ENCODE assay signal across 16 cellular contexts in genomic region chr4:155703486-155704227, GRCh38. TPM values are rescaled to one million over a fixed set of nuclear protein-coding genes. Genes with fewer than 3 reads are reported as not detected.
A peak's percentile ranks its signal among the peaks of the same experiment; 100 is the strongest.
DNase-seq lines count a peak whose midpoint lies in the region; ATAC-seq and TF ChIP-seq lines count a peak whose summit lies in the region.
"Had no signal": no experiment of that assay in that cellular context is flagged by ENCODE, and none has a peak within 500 bp of the region (broad histone marks: within the 10 kb centered on the region; RNA-seq: fewer than 3 reads in every experiment).

No MANE protein-coding gene starts in this region.

- no peak overlapping the region for H3K4me2 ChIP-seq in IMR-90 (ENCODE audit: low read depth, low read length)
- H3K4me2 ChIP-seq in mesenchymal stem cell (ENCODE audit: low read length, poor library complexity, severe bottlenecking) = no peak overlapping the region

- H4K20me1 ChIP-seq in IMR-90 (ENCODE audit: insufficient read depth, low read length) = no peaks in the 10 kb centered on the region

- POLR2A ChIA-PET in IMR-90 (lab: Charles Lee; ENCODE audit: unreplicated experiment) = no interaction called here

- H2BK20ac ChIP-seq in IMR-90 (ENCODE audit: low read depth, low read length) = no peak overlapping the region

- no peak for TF ChIP-seq CTCF in IMR-90 (conservative IDR thresholded peaks at IDR 0.05; ENCODE audit: low read depth, low read length)

- 0 out of 2 replicates have a peak, but pooled peaks cover 1% of the 10 kb centered on the region for H3K4me1 ChIP-seq in IMR-90 (ENCODE audit: control insufficient read depth, insufficient read depth, low read length)
- H3K4me1 ChIP-seq in mesenchymal stem cell (ENCODE audit: control insufficient read depth, insufficient read depth, low read depth, low read length) = peaks cover 10% of the 10 kb centered on the region

- H3K18ac ChIP-seq in IMR-90 (ENCODE audit: low read depth, low read length) (no peak overlapping the region), mesenchymal stem cell (ENCODE audit: low read depth in 1 of 2, low read length in 2 of 2) (no peak overlapping the region)

- H3K9me1 ChIP-seq in IMR-90 (ENCODE audit: insufficient read depth, low read length) = no peaks in the 10 kb centered on the region

- H4K91ac ChIP-seq in IMR-90 (ENCODE audit: insufficient read depth, low read depth, low read length) (no peak overlapping the region), mesenchymal stem cell (ENCODE audit: low read length) (no peak overlapping the region)

- H3K36me3 ChIP-seq in IMR-90 (ENCODE audit: control insufficient read depth, insufficient read depth, low read length) = no peaks in the 10 kb centered on the region
- H3K36me3 ChIP-seq in mesenchymal stem cell (ENCODE audit: control insufficient read depth in 1 of 2, insufficient read depth in 2 of 2, low read depth in 1 of 2, low read length in 2 of 2) = no peaks in the 10 kb centered on the region

- intact Hi-C loops in IMR-90 (cut with micrococcal nuclease) = no loop called here

- H2BK5ac ChIP-seq in IMR-90 (ENCODE audit: low read depth, low read length, poor library complexity, severe bottlenecking) = no peak overlapping the region
- H2BK5ac ChIP-seq in mesenchymal stem cell (ENCODE audit: low read depth, low read length, poor library complexity, severe bottlenecking) = no peak overlapping the region

- CTCF ChIA-PET in IMR-90 (lab: Yijun Ruan, JAX) = interaction anchor here (0.7 kb wide), 1 partner anchor 98 kb away, joined by 3 read pairs; no protein-coding TSS in a partner anchor

- H3K79me1 ChIP-seq in IMR-90 (ENCODE audit: low read depth in 1 of 2, low read length in 2 of 2) (no peaks in the 10 kb centered on the region), mesenchymal stem cell (replicated peaks; ENCODE audit: low read length, poor library complexity, severe bottlenecking) (no peaks in the 10 kb centered on the region)

- H3K27me3 ChIP-seq in IMR-90 (ENCODE audit: control insufficient read depth, insufficient read depth, low read length) (no peaks in the 10 kb centered on the region), mesenchymal stem cell (ENCODE audit: control insufficient read depth in 1 of 2, insufficient read depth in 1 of 2, low read length in 2 of 2) (no peaks in the 10 kb centered on the region)

- WGBS in IMR-90 (ENCODE audit: extremely low coverage in 2 of 2, insufficient read length in 1 of 2), 2 experiments = no CpG with 5 or more reads among the region's 5 CpGs
- WGBS in mesenchymal stem cell = 100% methylated on average over 3 of the region's 5 CpGs

- H3K9me3 ChIP-seq in IMR-90 (ENCODE audit: control insufficient read depth, insufficient read depth, low read length) = peaks cover 3% of the 10 kb centered on the region
- peaks cover 10% of the 10 kb centered on the region for H3K9me3 ChIP-seq in mesenchymal stem cell (ENCODE audit: control insufficient read depth, low read length)

- H2BK15ac ChIP-seq in IMR-90 (ENCODE audit: low read depth, low read length) (no peak overlapping the region), mesenchymal stem cell (ENCODE audit: low read depth, poor library complexity, severe bottlenecking) (no peak overlapping the region)

- H4K5ac ChIP-seq in IMR-90 (ENCODE audit: low read depth, low read length) = no peak overlapping the region

- no peak overlapping the region for H2BK120ac ChIP-seq in IMR-90 (ENCODE audit: low read depth, low read length)
- H2BK120ac ChIP-seq in mesenchymal stem cell (ENCODE audit: low read depth, low read length) = no peak overlapping the region

- in situ Hi-C loops in IMR-90 (cut with MboI; ENCODE audit: low sequenced_read_pairs) = no loop called here

- no peak overlapping the region for H2BK12ac ChIP-seq in mesenchymal stem cell (ENCODE audit: low read length in 2 of 2)

- TF ChIP-seq RAD21 in IMR-90 (IDR thresholded peaks at IDR 0.05; ENCODE audit: low read length) = no peak

- ATAC-seq in GM18870 (IDR thresholded peaks at IDR 0.05; ENCODE audit: unreplicated experiment) (peak; percentile 98), HG02678 (IDR thresholded peaks at IDR 0.05; ENCODE audit: unreplicated experiment) (peak; percentile 92), IMR-90 (ENCODE audit: low read depth) (no peak)
- ATAC-seq: stimulated activated naive CD8-positive, alpha-beta T cell treated with anti-CD3 and anti-CD28 coated beads, Interleukin-15, amount 100 ng/mL, for 72 hours had no signal

- no peak for TF ChIP-seq POLR2A in IMR-90 (IDR thresholded peaks at IDR 0.05; ENCODE audit: low read depth, low read length)

- H2AFZ ChIP-seq in IMR-90 (replicated peaks; ENCODE audit: low read length, poor library complexity) (no peak overlapping the region), mesenchymal stem cell (ENCODE audit: low read depth, low read length) (no peak overlapping the region)

- no TSS peak for BruUV-seq in IMR-90 (replicated peaks; lab: Mats Ljungman, UMichigan)

- no peak overlapping the region for H3K4ac ChIP-seq in IMR-90 (ENCODE audit: low read depth, low read length)
- no peak overlapping the region for H3K4ac ChIP-seq in mesenchymal stem cell (ENCODE audit: low read depth in 1 of 2, low read length in 2 of 2)

- H4K8ac ChIP-seq in IMR-90 (ENCODE audit: low read depth in 2 of 2, low read length in 2 of 2) (no peak overlapping the region), mesenchymal stem cell (ENCODE audit: low read length) (no peak overlapping the region)

- H3K27ac ChIP-seq in IMR-90 (ENCODE audit: insufficient read depth, low read length) (no peak overlapping the region), mesenchymal stem cell (ENCODE audit: low read length, poor library complexity, severe bottlenecking) (no peak overlapping the region)

- H3K23ac ChIP-seq in IMR-90 (ENCODE audit: low read depth, low read length) = no peak overlapping the region
- H3K23ac ChIP-seq in mesenchymal stem cell (ENCODE audit: low read length in 2 of 2) = no peak overlapping the region

- H3K9ac ChIP-seq in IMR-90 (ENCODE audit: low read depth, low read length) (no peak overlapping the region), mesenchymal stem cell (ENCODE audit: low read length) (no peak overlapping the region)

- no peak overlapping the region for H3K56ac ChIP-seq in IMR-90 (ENCODE audit: extremely low read depth, insufficient read depth, low read length)

- no peak overlapping the region for H3K4me3 ChIP-seq in IMR-90 (ENCODE audit: insufficient read depth, low read depth, low read length)
- no peak overlapping the region for H3K4me3 ChIP-seq in mesenchymal stem cell (ENCODE audit: insufficient read depth in 1 of 2, low read depth in 1 of 2, low read length in 2 of 2)

- H2AK5ac ChIP-seq in IMR-90 (ENCODE audit: low read depth, low read length) = no peak overlapping the region
- peak overlapping the region; percentile 5 for H2AK5ac ChIP-seq in mesenchymal stem cell (ENCODE audit: low read length, severe bottlenecking)

- H2AK9ac ChIP-seq in IMR-90 (replicated peaks; ENCODE audit: low read depth, low read length, poor library complexity) = no peak overlapping the region

- DNase-seq in IMR-90 = peak; percentile 47
- no peak for DNase-seq in mesenchymal stem cell
- no peak for DNase-seq in NCI-H187 (lab: John Stamatoyannopoulos, UW)
- DNase-seq in DMS53 (lab: John Stamatoyannopoulos, UW) = no peak
- no peak for DNase-seq in SK-N-DZ (ENCODE audit: low spot score)
- no peak for DNase-seq in NCI-H2029 treated with DMSO at 0.1 percent for 48 hours (lab: John Stamatoyannopoulos, UW)
- DNase-seq: activated CD8-positive, alpha-beta memory T cell treated with anti-CD3 and anti-CD28 coated beads, Interleukin-2, amount 50 U/mL, for 48 hours; DND-41; NCI-H526 treated with DMSO at 0.1 percent for 48 hours; stimulated activated CD4-positive, alpha-beta T cell treated with anti-CD3 and anti-CD28 coated beads, Interleukin-12 subunit alpha, Interleukin-12 subunit beta, amount 100 ng/mL, for 4 hours; stimulated activated naive CD8-positive, alpha-beta T cell treated with anti-CD3 and anti-CD28 coated beads, Interleukin-15, amount 100 ng/mL, for 72 hours had no signal

- H3K14ac ChIP-seq in IMR-90 (replicated peaks; ENCODE audit: low read depth, low read length) (no peak overlapping the region), mesenchymal stem cell (ENCODE audit: low read length in 2 of 2) (no peak overlapping the region)

- dilution Hi-C loops in IMR-90 (cut with HindIII; ENCODE audit: low sequenced_read_pairs, unreplicated experiment) = no loop called here

TF ChIP-seq in IMR-90, 13 proteins besides CTCF, POLR2A, EP300 and RAD21:
- TF ChIP-seq NFE2L2 (IDR thresholded peaks at IDR 0.05; ENCODE audit: low read depth, low read length) = no peak
- TF ChIP-seq SMC3 (IDR thresholded peaks at IDR 0.05; ENCODE audit: low read depth, low read length) = no peak
- no peak for TF ChIP-seq FOS (IDR thresholded peaks at IDR 0.05; ENCODE audit: low read depth, low read length)
- no peak for TF ChIP-seq MAFK (IDR thresholded peaks at IDR 0.05; ENCODE audit: low read depth, low read length)
- no peak for TF ChIP-seq USF2 (IDR thresholded peaks at IDR 0.05; ENCODE audit: low read depth, low read length)

RNA-seq across cellular contexts. Expression of gene GUCY1A1, which starts 37.0 kb away (rescaled TPM):
- 0.28 and 0.54 TPM in 2 replicates for total RNA-seq in IMR-90 (2012; rRNA removed)
- polyA plus RNA-seq in IMR-90 (2012; rRNA removed) = 0.11 and 0.19 TPM in 2 replicates
- polyA plus RNA-seq in IMR-90 (2012; cell fraction: cytosol; rRNA removed) = 0.05 and 0.10 TPM in 2 replicates
- 0.07 and 0.25 TPM in 2 replicates for polyA plus RNA-seq in IMR-90 (2012; cell fraction: nucleus; rRNA removed; ENCODE audit: low replicate concordance)
- polyA plus RNA-seq in mesenchymal stem cell (2013, experiment 1 of 2) = 3.6 TPM
- 2.6 TPM for polyA plus RNA-seq in mesenchymal stem cell (2013, experiment 2 of 2)
- 4.4 and 5.6 TPM in 2 replicates for polyA plus RNA-seq in SK-N-DZ (2014; cell fraction: cytosol; rRNA removed)
- polyA plus RNA-seq in SK-N-DZ (2014; cell fraction: nucleus; rRNA removed) = 3.8 and 5.0 TPM in 2 replicates
- total RNA-seq: H1; myocyte; T-helper 1 cell treated with Interleukin-12 subunit alpha and Interleukin-12 subunit beta and Interleukin-4 antibody, amounts not matched to agents 30 ng/mL and 1 ng/mL, for 36 hours had no signal
- polyA plus RNA-seq: H1 had no signal

RNA-seq across cellular contexts. Expression of gene GUCY1B1, which starts 55.2 kb away (rescaled TPM):
- total RNA-seq in IMR-90 (2012; rRNA removed) = 2.8 and 2.9 TPM in 2 replicates
- 2.6 and 3.8 TPM in 2 replicates for polyA plus RNA-seq in IMR-90 (2012; rRNA removed)
- 0.90 and 1.3 TPM in 2 replicates for polyA plus RNA-seq in IMR-90 (2012; cell fraction: cytosol; rRNA removed)
- 0.49 and 4.4 TPM in 2 replicates for polyA plus RNA-seq in IMR-90 (2012; cell fraction: nucleus; rRNA removed; ENCODE audit: low replicate concordance)
- polyA plus RNA-seq in mesenchymal stem cell (2013, experiment 1 of 2) = 6.1 TPM
- 6.1 TPM for polyA plus RNA-seq in mesenchymal stem cell (2013, experiment 2 of 2)
- 10.3 and 11.6 TPM in 2 replicates for polyA plus RNA-seq in SK-N-DZ (2014; cell fraction: cytosol; rRNA removed)
- 5.9 TPM in 2 replicates for polyA plus RNA-seq in SK-N-DZ (2014; cell fraction: nucleus; rRNA removed)
